Comparison of ENCODE assay signal across 20 cellular contexts in the genomic region with DNA sequence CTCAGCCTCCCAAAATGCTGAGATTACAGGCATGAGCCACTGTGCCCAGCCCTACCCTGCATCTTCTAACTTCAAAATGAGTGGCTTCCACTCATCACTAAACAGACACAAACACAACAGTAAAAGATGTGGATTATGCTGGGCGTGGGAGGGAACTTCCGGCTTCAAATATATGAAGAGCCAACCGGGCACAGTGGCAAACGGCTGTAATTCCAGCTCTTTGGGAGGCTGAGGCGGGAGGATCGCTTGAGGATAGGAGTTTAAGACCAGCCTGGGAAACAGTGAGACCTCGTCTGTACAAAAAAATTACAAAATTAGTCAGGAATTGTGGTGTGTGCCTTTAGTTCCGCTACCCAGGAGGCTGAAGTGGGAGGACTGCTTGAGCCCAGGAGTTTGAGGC.
DNase-seq lines count a peak whose midpoint lies in the region; ATAC-seq, FAIRE-seq and TF ChIP-seq lines count a peak whose summit lies in the region.
"Had no signal": no experiment of that assay in that cellular context is flagged by ENCODE, and none has a peak within 500 bp of the region (broad histone marks: within the 10 kb centered on the region; RNA-seq: fewer than 3 reads in every experiment).

No MANE protein-coding gene starts in this region.

- TF ChIP-seq CTCF in RWPE2 (IDR thresholded peaks at IDR 0.05; ENCODE audit: poor library complexity, severe bottlenecking): no peak
- TF ChIP-seq CTCF in coronary artery (IDR thresholded peaks at IDR 0.05): no peak
- no peak for TF ChIP-seq CTCF in sigmoid colon (IDR thresholded peaks at IDR 0.05)
- no peak for TF ChIP-seq CTCF in uterus (IDR thresholded peaks at IDR 0.05)

- TF ChIP-seq EP300 in sigmoid colon (IDR thresholded peaks at IDR 0.05): no peak

- H3K27ac Mint-ChIP-seq in activated naive CD4-positive, alpha-beta T cell treated with anti-CD3 and anti-CD28 coated beads, Interleukin-2, amount 10 ng/mL, durations not matched to agents 7 days and 5 days: peak overlapping the region; percentile 52
- H3K27ac Mint-ChIP-seq in activated naive CD4-positive, alpha-beta T cell treated with anti-CD3 and anti-CD28 coated beads, Interleukin-2, amount 50 U/mL, for 72 hours: peak overlapping the region in 1 of 2 donors; percentile 27

- H3K4me3 ChIP-seq in RWPE2 (ENCODE audit: severe bottlenecking) (no peak overlapping the region), coronary artery (no peak overlapping the region), sigmoid colon (no peak overlapping the region), uterus (no peak overlapping the region)
- H3K4me3 ChIP-seq: Peyer's patch had no signal

- no peak for ATAC-seq in activated naive CD4-positive, alpha-beta T cell treated with anti-CD3 and anti-CD28 coated beads, Interleukin-2, amount 50 U/mL, for 72 hours
- ATAC-seq in RWPE2 (ENCODE audit: low read depth): no peak

- no peak for FAIRE-seq in RCC 7860 (lab: Jason Lieb, UNC)
- FAIRE-seq: G401.6 had no signal

- no peaks in the 10 kb centered on the region for H3K36me3 ChIP-seq in RWPE2 (ENCODE audit: low read depth)
- H3K36me3 ChIP-seq in sigmoid colon: no peaks in the 10 kb centered on the region
- H3K36me3 ChIP-seq in uterus: no peaks in the 10 kb centered on the region
- H3K36me3 ChIP-seq: Peyer's patch had no signal

- peak; percentile 1 for DNase-seq in activated naive CD4-positive, alpha-beta T cell treated with anti-CD3 and anti-CD28 coated beads, Interleukin-2, amount 10 ng/mL, durations not matched to agents 7 days and 5 days
- no peak for DNase-seq in activated naive CD4-positive, alpha-beta T cell treated with anti-CD3 and anti-CD28 coated beads, Interleukin-2, amount 50 U/mL, for 72 hours (ENCODE audit: low spot score in 2 of 2)
- DNase-seq in RWPE2 (ENCODE audit: low spot score): peak; percentile 22
- peak; percentile 14 for DNase-seq in coronary artery (ENCODE audit: low spot score)
- peak; percentile 20 for DNase-seq in sigmoid colon
- no peak for DNase-seq in 8988T
- DNase-seq in RCC 7860 (ENCODE audit: low spot score): no peak
- DNase-seq in uterus: no peak
- DNase-seq: AML-193; DMS 273 treated with DMSO at 0.1 percent for 48 hours; KG1; NCI-H1105 treated with DMSO at 0.1 percent for 48 hours; NCI-H1694; NCI-H2081 treated with DMSO at 0.1 percent for 48 hours; NCI-H446 treated with DMSO at 0.1 percent for 48 hours; NK-92 treated with Interleukin-12 subunit alpha and Interleukin-12 subunit beta, amount 100 ng/mL, for 24 hours; Right ventricle myocardium superior had no signal

- WGBS in sigmoid colon, 2 donors: 73 to 93% methylated on average over 8 of the region's 8 CpGs

- H3K4me3 Mint-ChIP-seq in activated naive CD4-positive, alpha-beta T cell treated with anti-CD3 and anti-CD28 coated beads, Interleukin-2, amount 10 ng/mL, durations not matched to agents 7 days and 5 days: no peak overlapping the region

- no peaks in the 10 kb centered on the region for H3K9me3 Mint-ChIP-seq in activated naive CD4-positive, alpha-beta T cell treated with anti-CD3 and anti-CD28 coated beads, Interleukin-2, amount 10 ng/mL, durations not matched to agents 7 days and 5 days
- no peaks in the 10 kb centered on the region for H3K9me3 Mint-ChIP-seq in activated naive CD4-positive, alpha-beta T cell treated with anti-CD3 and anti-CD28 coated beads, Interleukin-2, amount 50 U/mL, for 72 hours

- no peaks in the 10 kb centered on the region for H3K27me3 Mint-ChIP-seq in activated naive CD4-positive, alpha-beta T cell treated with anti-CD3 and anti-CD28 coated beads, Interleukin-2, amount 10 ng/mL, durations not matched to agents 7 days and 5 days

- CTCF ChIA-PET in activated naive CD4-positive, alpha-beta T cell treated with anti-CD3 and anti-CD28 coated beads, Interleukin-2, amount 10 ng/mL, durations not matched to agents 7 days and 5 days (lab: Charles Lee): no interaction called here

- TF ChIP-seq POLR2A in sigmoid colon (IDR thresholded peaks at IDR 0.05) (no peak), uterus (IDR thresholded peaks at IDR 0.05) (no peak)

- H3K36me3 Mint-ChIP-seq in activated naive CD4-positive, alpha-beta T cell treated with anti-CD3 and anti-CD28 coated beads, Interleukin-2, amount 10 ng/mL, durations not matched to agents 7 days and 5 days: peaks cover 69% of the 10 kb centered on the region
- H3K36me3 Mint-ChIP-seq in activated naive CD4-positive, alpha-beta T cell treated with anti-CD3 and anti-CD28 coated beads, Interleukin-2, amount 50 U/mL, for 72 hours: peaks cover 21 to 44% of the 10 kb centered on the region in 2 donors

- H3K27ac ChIP-seq in RWPE2 (ENCODE audit: poor library complexity, severe bottlenecking): no peak overlapping the region
- no peak overlapping the region for H3K27ac ChIP-seq in coronary artery
- H3K27ac ChIP-seq in sigmoid colon: no peak overlapping the region
- H3K27ac ChIP-seq in uterus: no peak overlapping the region
- H3K27ac ChIP-seq: C4-2B, Peyer's patch had no signal

- peaks cover 10% of the 10 kb centered on the region for H3K4me1 ChIP-seq in RWPE2 (ENCODE audit: insufficient read depth, poor library complexity, severe bottlenecking)
- no peaks in the 10 kb centered on the region for H3K4me1 ChIP-seq in sigmoid colon
- H3K4me1 ChIP-seq in uterus: no peaks in the 10 kb centered on the region
- H3K4me1 ChIP-seq: Peyer's patch had no signal

- H3K4me1 Mint-ChIP-seq in activated naive CD4-positive, alpha-beta T cell treated with anti-CD3 and anti-CD28 coated beads, Interleukin-2, amount 10 ng/mL, durations not matched to agents 7 days and 5 days: no peaks in the 10 kb centered on the region

- intact Hi-C loops in sigmoid colon (cut with DNase I): no loop called here
- intact Hi-C loops in uterus (cut with DNase I; ENCODE audit: low total_unique reads): no loop called here

- no peaks in the 10 kb centered on the region for H3K9me3 ChIP-seq in RWPE2 (ENCODE audit: severe bottlenecking)
- H3K9me3 ChIP-seq in sigmoid colon: no peaks in the 10 kb centered on the region
- H3K9me3 ChIP-seq in uterus: no peaks in the 10 kb centered on the region
- H3K9me3 ChIP-seq: Peyer's patch had no signal

- H3K27me3 ChIP-seq in RWPE2 (ENCODE audit: insufficient read depth, poor library complexity, severe bottlenecking) (no peaks in the 10 kb centered on the region), sigmoid colon (peaks cover 0 to 7% (median 0%) of the 10 kb centered on the region in 3 donors), uterus (no peaks in the 10 kb centered on the region)
- H3K27me3 ChIP-seq: Peyer's patch had no signal

Comparison
In these comparisons a context has a peak if more than half of its experiments do, and no peak if none do; other contexts are left out.
1. DNase-seq: peak in activated naive CD4-positive, alpha-beta T cell treated with anti-CD3 and anti-CD28 coated beads, Interleukin-2, amount 10 ng/mL, durations not matched to agents 7 days and 5 days (single experiment), RWPE2 (single experiment), coronary artery (single experiment) and sigmoid colon (single experiment); none in activated naive CD4-positive, alpha-beta T cell treated with anti-CD3 and anti-CD28 coated beads, Interleukin-2, amount 50 U/mL, for 72 hours (0 of 2), 8988T (single experiment), RCC 7860 (single experiment) and uterus (0 of 2).